In genomic region chr4:79132826-79133225, GRCh38 we compare ENCODE assay signal across 8 cellular contexts.
"Had no signal": no experiment of that assay in that cellular context is flagged by ENCODE, and none has a peak within 500 bp of the region (broad histone marks: within the 10 kb centered on the region; RNA-seq: fewer than 3 reads in every experiment).

No MANE protein-coding gene starts in this region.

- DNase-seq: GDM1, GF-D8 had no signal

- FAIRE-seq: G401.6, GM12878, GM12891, GM12892, GM18507, GM19239 had no signal

- H3K4me3 ChIP-seq: GM12878 had no signal
